Comparison of ENCODE assay signal across 15 cellular contexts in the genomic region with DNA sequence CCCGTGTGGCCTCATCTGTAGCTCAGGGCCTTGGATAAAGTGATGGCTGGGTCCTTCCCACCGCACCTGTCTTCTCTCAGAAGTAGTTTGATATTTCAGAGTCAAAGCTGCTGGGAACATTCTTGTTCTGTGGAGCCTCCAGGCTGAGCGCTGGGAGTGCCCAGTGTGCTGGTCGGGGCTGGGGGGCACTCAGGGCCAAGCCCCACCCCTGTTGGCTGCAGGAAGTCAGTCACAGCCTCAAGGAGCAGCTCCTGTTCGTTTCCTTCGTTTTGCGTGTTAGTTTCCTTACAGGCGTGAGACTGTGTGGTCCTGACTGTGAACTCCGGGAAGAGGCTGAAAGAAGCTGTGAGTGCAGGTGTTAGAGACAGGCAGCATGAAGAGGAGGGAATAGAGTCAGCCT.
"Had no signal": no experiment of that assay in that cellular context is flagged by ENCODE, and none has a peak within 500 bp of the region (broad histone marks: within the 10 kb centered on the region; RNA-seq: fewer than 3 reads in every experiment).

No MANE protein-coding gene starts in this region.

- H3K36me3 ChIP-seq: breast epithelium had no signal

- H3K9me3 Mint-ChIP-seq: activated CD4-positive, alpha-beta T cell treated with anti-CD3 and anti-CD28 coated beads, Interleukin-2, amount 10 ng/mL, durations not matched to agents 24 days and 14 days; T-helper 1 cell treated with Interleukin-12 subunit alpha and Interleukin-12 subunit beta and Interleukin-4 antibody, amounts not matched to agents 30 μg/mL and 1 μg/mL, for 36 hours had no signal

- H3K4me1 ChIP-seq: breast epithelium had no signal

- H3K27me3 ChIP-seq: breast epithelium had no signal

- ATAC-seq: esophagus mucosa had no signal

- H3K4me3 ChIP-seq: breast epithelium had no signal

- DNase-seq: activated CD4-positive, alpha-beta T cell treated with anti-CD3 and anti-CD28 coated beads, Interleukin-2, amount 10 ng/mL, durations not matched to agents 24 days and 14 days; activated CD4-positive, CD25-positive, alpha-beta regulatory T cell; aorta; hippocampal formation; retina; SIG-M5; small intestine; stimulated activated CD4-positive, alpha-beta T cell treated with anti-CD3 and anti-CD28 coated beads, Interleukin-4, amount 100 ng/mL, for 24 hours; stimulated activated naive CD4-positive, alpha-beta T cell; substantia nigra; trophoblast cell had no signal

- H3K27ac Mint-ChIP-seq: activated CD4-positive, alpha-beta T cell treated with anti-CD3 and anti-CD28 coated beads, Interleukin-2, amount 10 ng/mL, durations not matched to agents 24 days and 14 days; T-helper 1 cell treated with Interleukin-12 subunit alpha and Interleukin-12 subunit beta and Interleukin-4 antibody, amounts not matched to agents 30 μg/mL and 1 μg/mL, for 36 hours had no signal

- H3K27me3 Mint-ChIP-seq: activated CD4-positive, alpha-beta T cell treated with anti-CD3 and anti-CD28 coated beads, Interleukin-2, amount 10 ng/mL, durations not matched to agents 24 days and 14 days had no signal

- H3K27ac ChIP-seq: breast epithelium had no signal

- H3K4me3 Mint-ChIP-seq: activated CD4-positive, alpha-beta T cell treated with anti-CD3 and anti-CD28 coated beads, Interleukin-2, amount 10 ng/mL, durations not matched to agents 24 days and 14 days; mesothelial cell of epicardium; T-helper 1 cell treated with Interleukin-12 subunit alpha and Interleukin-12 subunit beta and Interleukin-4 antibody, amounts not matched to agents 30 μg/mL and 1 μg/mL, for 36 hours had no signal

- H3K9me3 ChIP-seq: breast epithelium had no signal
